1 cellular context compared by ENCODE assay signal in genomic region chr15:89768071-89768500, GRCh38.
TF ChIP-seq lines count a peak whose summit lies in the region.

No MANE protein-coding gene starts in this region.

TF ChIP-seq in K562, 482 proteins besides CTCF, POLR2A, EP300 and RAD21 (continued from another document):
- TF ChIP-seq MAX (CRISPR knock-in tag; IDR thresholded peaks at IDR 0.05) (peak; percentile 53; the same call in 1 of the 2 replicates), CREM (IDR thresholded peaks at IDR 0.05; ENCODE audit: low read depth) (peak; percentile 48; the same call in 1 of the 2 replicates), MGA (IDR thresholded peaks at IDR 0.05) (peak; percentile 56), ZFP36 (IDR thresholded peaks at IDR 0.05; ENCODE audit: low read depth, low read length, partially characterized antibody) (peak; percentile 13), NR2C2 (CRISPR knock-in tag; IDR thresholded peaks at IDR 0.05) (no peak), NR2C2 (tag; IDR thresholded peaks at IDR 0.05) (peak; percentile 15; the same call in 1 of the 2 replicates), ID3 (CRISPR knock-in tag; IDR thresholded peaks at IDR 0.05) (no peak), ID3 (tag; IDR thresholded peaks at IDR 0.05) (peak; percentile 57; the same call in 1 of the 2 replicates), L3MBTL2 (IDR thresholded peaks at IDR 0.05) (peak; percentile 47; the same call in 1 of the 2 replicates), HDAC2 (IDR thresholded peaks at IDR 0.05) (no peak), BHLHE40 (IDR thresholded peaks at IDR 0.05; ENCODE audit: low read length) (peak; percentile 94), CREB1 (IDR thresholded peaks at IDR 0.05) (no peak), CREB1 (CRISPR knock-in tag; IDR thresholded peaks at IDR 0.05) (0 out of 2 replicates have a peak, but pooled peaks have one; percentile 28), NCOA2 (IDR thresholded peaks at IDR 0.05; ENCODE audit: partially characterized antibody in 2 of 2) (no peak), ATF1 (CRISPR knock-in tag; IDR thresholded peaks at IDR 0.05) (no peak), ATF1 (tag; IDR thresholded peaks at IDR 0.05) (peak; percentile 33; the same call in 1 of the 2 replicates)
